ENCODE assay signal across 1 cellular context in the genomic region with DNA sequence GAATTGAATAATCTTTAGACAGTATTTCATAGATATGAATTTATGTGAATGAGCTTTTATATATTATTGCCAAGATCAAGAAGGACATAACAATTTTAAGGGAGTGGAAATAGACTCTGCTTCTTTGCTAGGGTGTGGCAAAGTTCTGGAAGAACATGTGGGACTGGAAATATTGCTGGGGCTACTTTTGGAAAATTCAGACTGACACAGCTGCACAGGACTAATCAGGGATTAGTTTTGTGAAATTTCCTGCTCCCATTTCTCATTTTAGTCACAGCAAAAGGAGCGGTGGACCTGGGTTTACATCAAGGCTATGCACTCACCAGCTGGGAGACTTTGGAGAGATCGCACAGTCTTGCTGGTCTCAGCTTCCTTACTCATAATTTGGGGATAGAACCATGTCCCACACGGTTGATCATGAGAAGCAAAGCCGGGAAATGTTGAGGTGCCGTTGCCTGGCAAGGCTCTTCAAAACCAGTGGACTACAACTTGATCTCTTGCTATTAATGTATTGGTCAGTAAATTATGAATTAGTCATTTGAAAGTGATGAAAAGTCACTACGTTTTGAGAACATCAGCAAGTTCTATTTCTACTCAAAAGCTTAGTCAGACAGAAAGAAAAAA.
TF ChIP-seq lines count a peak whose summit lies in the region.

No MANE protein-coding gene starts in this region.

TF ChIP-seq in A549, 52 proteins besides CTCF, POLR2A, EP300 and RAD21 (continued from another document):
- TF ChIP-seq PBX3 (IDR thresholded peaks at IDR 0.05) (no peak), RFX5 (IDR thresholded peaks at IDR 0.05) (no peak), NFE2L2 (conservative IDR thresholded peaks at IDR 0.05; ENCODE audit: low read length) (no peak)
- TF ChIP-seq, protein P1, sequence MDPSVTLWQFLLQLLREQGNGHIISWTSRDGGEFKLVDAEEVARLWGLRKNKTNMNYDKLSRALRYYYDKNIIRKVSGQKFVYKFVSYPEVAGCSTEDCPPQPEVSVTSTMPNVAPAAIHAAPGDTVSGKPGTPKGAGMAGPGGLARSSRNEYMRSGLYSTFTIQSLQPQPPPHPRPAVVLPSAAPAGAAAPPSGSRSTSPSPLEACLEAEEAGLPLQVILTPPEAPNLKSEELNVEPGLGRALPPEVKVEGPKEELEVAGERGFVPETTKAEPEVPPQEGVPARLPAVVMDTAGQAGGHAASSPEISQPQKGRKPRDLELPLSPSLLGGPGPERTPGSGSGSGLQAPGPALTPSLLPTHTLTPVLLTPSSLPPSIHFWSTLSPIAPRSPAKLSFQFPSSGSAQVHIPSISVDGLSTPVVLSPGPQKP (IDR thresholded peaks at IDR 0.05; ENCODE audit: low read depth, low read length): no peak
